ENCODE assay signal across 10 cellular contexts in the genomic region with DNA sequence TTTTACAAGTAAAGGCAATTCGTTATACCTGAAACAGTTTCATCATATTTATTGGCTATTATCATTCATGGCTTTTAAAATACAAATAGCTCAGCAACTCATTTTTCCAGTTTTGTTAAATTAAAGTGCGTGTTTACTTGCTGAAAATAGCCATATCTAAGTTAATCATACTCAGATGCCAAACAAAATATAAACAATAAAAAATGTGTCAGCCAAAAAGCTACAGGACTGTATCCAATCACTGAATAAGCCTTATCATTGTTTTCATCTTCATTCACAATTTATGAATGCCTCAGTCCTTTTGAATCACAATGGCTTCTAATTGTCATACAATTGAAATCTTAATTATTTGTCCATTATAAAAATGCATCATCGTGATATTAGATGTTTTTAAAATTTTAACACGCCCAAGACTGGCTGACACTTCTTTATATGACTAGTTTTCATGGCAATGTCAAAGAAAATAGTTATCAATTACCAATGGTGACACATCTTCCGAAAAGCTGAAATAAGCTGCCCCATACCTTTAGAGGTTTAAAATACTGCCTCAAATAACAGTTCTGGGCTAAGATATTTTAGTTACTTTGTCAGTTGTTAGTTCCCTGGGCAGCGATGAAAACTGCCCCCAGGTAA. TPM values are rescaled to one million over a fixed set of nuclear protein-coding genes. Genes with fewer than 3 reads are reported as not detected.
DNase-seq lines count a peak whose midpoint lies in the region; ATAC-seq, FAIRE-seq and TF ChIP-seq lines count a peak whose summit lies in the region.
"Had no signal": no experiment of that assay in that cellular context is flagged by ENCODE, and none has a peak within 500 bp of the region (broad histone marks: within the 10 kb centered on the region; RNA-seq: fewer than 3 reads in every experiment).

No MANE protein-coding gene starts in this region.

- DNase-seq in HFFc6 (no peak), MCF 10A (ENCODE audit: unreplicated experiment) (no peak), keratinocyte (ENCODE audit: low read depth, low spot score) (no peak), small intestine (no peak), AML-193 (lab: John Stamatoyannopoulos, UW) (no peak), MV-4-11 (lab: John Stamatoyannopoulos, UW) (no peak)
- DNase-seq: activated gamma-delta T cell treated with Interleukin-2 at 50 U/mL for 16 hours had no signal

- H3K79me2 ChIP-seq in keratinocyte (ENCODE audit: control insufficient read depth, insufficient read depth, low read length), result peaks cover 67% of the 10 kb centered on the region

- H3K4me1 Mint-ChIP-seq in HFFc6 (ENCODE audit: low read depth) (peaks cover 26% of the 10 kb centered on the region), MCF 10A (ENCODE audit: insufficient read depth, unreplicated experiment) (peaks cover 40% of the 10 kb centered on the region)

- WGBS in small intestine, 3 donors, result 6 to 24% (median 22%) methylated on average over 6 of the region's 6 CpGs

- H3K9me1 ChIP-seq in keratinocyte (ENCODE audit: control insufficient read depth, extremely low read depth, insufficient read depth, low read length), result no peaks in the 10 kb centered on the region

- H3K4me2 ChIP-seq in keratinocyte (ENCODE audit: control insufficient read depth, extremely low read depth, insufficient read depth, low read depth, low read length), result peak overlapping the region; percentile 96

- H3K36me3 Mint-ChIP-seq in HFFc6 (ENCODE audit: low read depth), result no peaks in the 10 kb centered on the region
- H3K36me3 Mint-ChIP-seq in MCF 10A (ENCODE audit: insufficient read depth, unreplicated experiment), result peaks cover 7% of the 10 kb centered on the region

- H3K27me3 Mint-ChIP-seq in HFFc6 (ENCODE audit: insufficient read depth), result peaks cover 26% of the 10 kb centered on the region
- no peaks in the 10 kb centered on the region for H3K27me3 Mint-ChIP-seq in MCF 10A (ENCODE audit: insufficient read depth, unreplicated experiment)

- H3K9me3 ChIP-seq in keratinocyte (ENCODE audit: control insufficient read depth, low read depth, low read length) (no peaks in the 10 kb centered on the region), small intestine (ENCODE audit: control insufficient read depth, low read depth) (no peaks in the 10 kb centered on the region)

- CTCF ChIA-PET in MCF 10A (lab: Yijun Ruan, JAX), result interaction anchor here (0.6 to 1.4 kb wide), 4 partner anchors 12 to 263 kb away, joined by 3 to 8 read pairs (median 5); no protein-coding TSS in a partner anchor

- H3K27ac ChIP-seq in keratinocyte (ENCODE audit: control insufficient read depth, insufficient read depth, low read length) (peak overlapping the region; percentile 92), small intestine (ENCODE audit: low read depth in 1 of 2, low read length in 1 of 2) (peak overlapping the region; percentile 60 to 87)

- peak overlapping the region; percentile 61 to 86 (median 86) for H3K4me3 ChIP-seq in keratinocyte (ENCODE audit: control insufficient read depth in 2 of 3, extremely low read depth in 1 of 3, insufficient read depth in 2 of 3, low read depth in 1 of 3, low read length in 3 of 3)
- peak overlapping the region; percentile 79 to 92 for H3K4me3 ChIP-seq in small intestine (ENCODE audit: low read depth in 1 of 2, low read length in 2 of 2)

- no peak overlapping the region for H2AFZ ChIP-seq in keratinocyte (ENCODE audit: control insufficient read depth, low read length)

- H3K4me3 Mint-ChIP-seq in HFFc6 (peak overlapping the region; percentile 85; the same call in 1 of the 2 replicates), MCF 10A (ENCODE audit: unreplicated experiment) (peak overlapping the region; percentile 80)

- H3K27me3 ChIP-seq in keratinocyte (ENCODE audit: control insufficient read depth, extremely low read depth, insufficient read depth, low read length), result no peaks in the 10 kb centered on the region
- peaks cover 0 to 2% of the 10 kb centered on the region in 2 donors for H3K27me3 ChIP-seq in small intestine (ENCODE audit: control insufficient read depth in 2 of 2, insufficient read depth in 2 of 2, low read length in 2 of 2)

- H3K9me3 Mint-ChIP-seq in HFFc6 (no peaks in the 10 kb centered on the region), MCF 10A (ENCODE audit: unreplicated experiment) (no peaks in the 10 kb centered on the region)
- H3K9me3 Mint-ChIP-seq: stimulated activated naive CD8-positive, alpha-beta T cell treated with anti-CD3 and anti-CD28 coated beads, Interleukin-15, Interleukin-2, amounts not matched to agents 100 ng/mL and 50 ng/mL, for 24 hours had no signal

- FAIRE-seq in keratinocyte (lab: Jason Lieb, UNC) (no peak), small intestine (lab: Jason Lieb, UNC) (no peak)

- intact Hi-C loops in MCF 10A (cut with micrococcal nuclease), result loop anchor here (2.0 to 5.0 kb wide), 5 partner anchors 40 to 215 kb away; no protein-coding TSS in a partner anchor

- no peak overlapping the region for H3K27ac Mint-ChIP-seq in HFFc6
- H3K27ac Mint-ChIP-seq in MCF 10A (ENCODE audit: low read depth, unreplicated experiment), result peak overlapping the region; percentile 88
- H3K27ac Mint-ChIP-seq: stimulated activated naive CD8-positive, alpha-beta T cell treated with anti-CD3 and anti-CD28 coated beads, Interleukin-15, Interleukin-2, amounts not matched to agents 100 ng/mL and 50 ng/mL, for 24 hours had no signal

- TF ChIP-seq CTCF in HFFc6 (IDR thresholded peaks at IDR 0.05) (no peak), MCF 10A (IDR thresholded peaks at IDR 0.05; ENCODE audit: unreplicated experiment) (no peak), keratinocyte (optimal IDR thresholded peaks at IDR 0.05 in 1 of 3, IDR thresholded peaks at IDR 0.05 in 1 of 3, conservative IDR thresholded peaks at IDR 0.05 in 1 of 3; ENCODE audit: extremely low read depth in 1 of 3, insufficient read depth in 2 of 3, low read length in 3 of 3) (no peak)

- H3K36me3 ChIP-seq in keratinocyte (ENCODE audit: control insufficient read depth in 2 of 2, extremely low read depth in 1 of 2, insufficient read depth in 2 of 2, low read length in 2 of 2), result no peaks in the 10 kb centered on the region
- H3K36me3 ChIP-seq in small intestine (ENCODE audit: control insufficient read depth in 2 of 2, insufficient read depth in 2 of 2, low read length in 2 of 2), result no peaks in the 10 kb centered on the region

- POLR2A ChIA-PET in MCF 10A (lab: Yijun Ruan, JAX), result interaction anchor here (0.5 to 2.9 kb wide), 30 partner anchors 8 to 1537 kb away, joined by 3 to 53 read pairs (median 4); a partner anchor contains a TSS

- no peaks in the 10 kb centered on the region for H4K20me1 ChIP-seq in keratinocyte (ENCODE audit: control insufficient read depth, extremely low read depth, insufficient read depth, low read length)

- BruUV-seq in MCF 10A (replicated peaks; lab: Mats Ljungman, UMichigan), result no TSS peak

- ATAC-seq in HG03354 (IDR thresholded peaks at IDR 0.05; ENCODE audit: poor library complexity, severe bottlenecking, unreplicated experiment), result no peak
- no peak for ATAC-seq in GM18502 (IDR thresholded peaks at IDR 0.05; ENCODE audit: poor library complexity, unreplicated experiment)

- peaks cover 35% of the 10 kb centered on the region for H3K4me1 ChIP-seq in keratinocyte (ENCODE audit: control insufficient read depth, extremely low read depth, insufficient read depth, low read length)
- peaks cover 0 to 2% of the 10 kb centered on the region in 2 donors for H3K4me1 ChIP-seq in small intestine (ENCODE audit: control insufficient read depth in 2 of 2, insufficient read depth in 1 of 2, low read depth in 1 of 2, low read length in 1 of 2)

- H3K9ac ChIP-seq in keratinocyte (ENCODE audit: control insufficient read depth, extremely low read depth, insufficient read depth, low read length), result peak overlapping the region; percentile 98

- dilution Hi-C loops in keratinocyte (cut with MboI; ENCODE audit: extremely low pct_ligation_motif_present, low sequenced_read_pairs), result no loop called here

RNA-seq across cellular contexts. Expression of a gene that starts 1.9 kb away (rescaled TPM):
- 1 to 10 TPM in 4 of 6 experiments, under 1 TPM in 2; 0.69 to 6.2 (median 4.4) TPM for total RNA-seq in HFFc6 (2021; fragmentation: NEBNext Ultra II Directional; extraction: Animal tissue kit (Norgen Biotek cat#: 25700))
- total RNA-seq in MCF 10A (2022), result 52.2 and 70.8 TPM in 2 replicates
- polyA plus RNA-seq in keratinocyte (3.6 to 23.1 TPM (median 8.9 TPM) in 3 replicates), small intestine (10 to 100 TPM in 2 of 3 donors, 1 to 10 TPM in 1; 7.8 to 15.9 (median 11.2) TPM)
- polyA plus RNA-seq in keratinocyte (2011; ENCODE audit: low read depth), result 12.3 TPM
- 7.3 and 10.7 TPM in 2 replicates for polyA plus RNA-seq in keratinocyte (2011; cell fraction: cytosol; rRNA removed)
- polyA plus RNA-seq in keratinocyte (2011; cell fraction: nucleus; rRNA removed), result 25.9 and 27.8 TPM in 2 replicates
- polyA plus RNA-seq in keratinocyte (2012; ENCODE audit: low replicate concordance), result 9.5 and 16.1 TPM in 2 replicates
- 18.4 to 56.7 TPM (median 39.1 TPM) in 3 replicates for polyA minus RNA-seq in keratinocyte
- polyA minus RNA-seq in keratinocyte (2011; cell fraction: cytosol; rRNA and poly(A)+ RNA removed), result 9.4 TPM
- 19.2 and 58.1 TPM in 2 replicates for polyA minus RNA-seq in keratinocyte (2011; cell fraction: nucleus; rRNA and poly(A)+ RNA removed)
